Comparison of ENCODE assay signal across 1 cellular context in the genomic region with DNA sequence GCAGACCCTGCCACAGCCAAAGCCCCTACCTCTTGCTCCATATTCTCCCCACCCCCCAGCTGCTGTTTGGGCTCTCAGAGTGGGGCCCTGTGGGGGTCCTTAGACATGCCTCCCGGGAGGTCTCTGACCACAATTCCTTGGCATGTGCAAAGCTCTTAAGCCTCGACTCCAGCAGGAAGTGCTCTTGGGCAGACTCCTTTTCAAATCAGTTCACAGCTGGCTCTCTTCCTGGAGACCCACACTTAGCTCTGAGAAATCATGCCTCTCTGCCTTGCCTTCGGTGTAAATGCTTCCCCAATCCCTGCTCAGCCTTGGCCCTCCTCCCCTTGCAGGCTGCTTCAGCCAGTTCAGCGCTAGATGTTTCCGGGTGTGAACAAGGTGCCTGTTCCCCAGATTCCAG.
A peak's percentile ranks its signal among the peaks of the same experiment; 100 is the strongest.
TF ChIP-seq lines count a peak whose summit lies in the region.

No MANE protein-coding gene starts in this region.

TF ChIP-seq in H1, 55 proteins besides CTCF, POLR2A, EP300 and RAD21:
- TF ChIP-seq ASH2L (IDR thresholded peaks at IDR 0.05; ENCODE audit: low read length) (peak; percentile 28), TBP (IDR thresholded peaks at IDR 0.05; ENCODE audit: low read depth, low read length) (no peak), KDM4A (IDR thresholded peaks at IDR 0.05; ENCODE audit: low read depth, low read length, severe bottlenecking) (no peak), NRF1 (IDR thresholded peaks at IDR 0.05; ENCODE audit: low read depth, low read length) (no peak), GTF2F1 (IDR thresholded peaks at IDR 0.05; ENCODE audit: borderline replicate concordance, low read depth, low read length) (no peak), SAP30 (IDR thresholded peaks at IDR 0.05; ENCODE audit: insufficient read depth, insufficient replicate concordance, low read length) (no peak), BCL11A (IDR thresholded peaks at IDR 0.05; ENCODE audit: low read depth in 2 of 2, low read length in 2 of 2) (no peak), KDM5A (IDR thresholded peaks at IDR 0.05; ENCODE audit: low read length) (no peak), EGR1 (IDR thresholded peaks at IDR 0.05; ENCODE audit: borderline replicate concordance, low read depth, low read length) (no peak), TCF12 (IDR thresholded peaks at IDR 0.05; ENCODE audit: low read depth, low read length) (no peak), SP2 (IDR thresholded peaks at IDR 0.05; ENCODE audit: low read length) (no peak), RFX5 (IDR thresholded peaks at IDR 0.05; ENCODE audit: borderline replicate concordance, low read depth, low read length) (no peak), HDAC2 (IDR thresholded peaks at IDR 0.05; ENCODE audit: borderline replicate concordance in 1 of 2, low read depth in 2 of 2, low read length in 2 of 2) (0 out of 4 replicates have a peak, but pooled peaks of 1 of the 2 experiments have one; percentile 60), TEAD4 (IDR thresholded peaks at IDR 0.05; ENCODE audit: low read depth, low read length) (no peak), SIN3A (conservative IDR thresholded peaks at IDR 0.05 in 1 of 2, IDR thresholded peaks at IDR 0.05 in 1 of 2; ENCODE audit: low read depth in 1 of 2, low read length in 2 of 2) (no peak), RBBP5 (IDR thresholded peaks at IDR 0.05; ENCODE audit: borderline replicate concordance, low read depth, low read length) (no peak), KDM1A (IDR thresholded peaks at IDR 0.05; ENCODE audit: borderline replicate concordance, low read length) (peak; percentile 59; the same call in 1 of the 2 replicates), GABPA (IDR thresholded peaks at IDR 0.05; ENCODE audit: borderline replicate concordance, insufficient read depth, low read length) (no peak)
- TF ChIP-seq, protein P1, sequence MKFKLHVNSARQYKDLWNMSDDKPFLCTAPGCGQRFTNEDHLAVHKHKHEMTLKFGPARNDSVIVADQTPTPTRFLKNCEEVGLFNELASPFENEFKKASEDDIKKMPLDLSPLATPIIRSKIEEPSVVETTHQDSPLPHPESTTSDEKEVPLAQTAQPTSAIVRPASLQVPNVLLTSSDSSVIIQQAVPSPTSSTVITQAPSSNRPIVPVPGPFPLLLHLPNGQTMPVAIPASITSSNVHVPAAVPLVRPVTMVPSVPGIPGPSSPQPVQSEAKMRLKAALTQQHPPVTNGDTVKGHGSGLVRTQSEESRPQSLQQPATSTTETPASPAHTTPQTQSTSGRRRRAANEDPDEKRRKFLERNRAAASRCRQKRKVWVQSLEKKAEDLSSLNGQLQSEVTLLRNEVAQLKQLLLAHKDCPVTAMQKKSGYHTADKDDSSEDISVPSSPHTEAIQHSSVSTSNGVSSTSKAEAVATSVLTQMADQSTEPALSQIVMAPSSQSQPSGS (IDR thresholded peaks at IDR 0.05; ENCODE audit: low read length), result no peak
- TF ChIP-seq, protein P2, sequence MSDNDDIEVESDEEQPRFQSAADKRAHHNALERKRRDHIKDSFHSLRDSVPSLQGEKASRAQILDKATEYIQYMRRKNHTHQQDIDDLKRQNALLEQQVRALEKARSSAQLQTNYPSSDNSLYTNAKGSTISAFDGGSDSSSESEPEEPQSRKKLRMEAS (IDR thresholded peaks at IDR 0.05), result peak; percentile 23; the same call in 1 of the 2 replicates
- TF ChIP-seq, protein P3, sequence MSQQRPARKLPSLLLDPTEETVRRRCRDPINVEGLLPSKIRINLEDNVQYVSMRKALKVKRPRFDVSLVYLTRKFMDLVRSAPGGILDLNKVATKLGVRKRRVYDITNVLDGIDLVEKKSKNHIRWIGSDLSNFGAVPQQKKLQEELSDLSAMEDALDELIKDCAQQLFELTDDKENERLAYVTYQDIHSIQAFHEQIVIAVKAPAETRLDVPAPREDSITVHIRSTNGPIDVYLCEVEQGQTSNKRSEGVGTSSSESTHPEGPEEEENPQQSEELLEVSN (IDR thresholded peaks at IDR 0.05), result peak; percentile 47; the same call in 1 of the 2 replicates
TF ChIP-seq in H1: peak in this region for 5.
